In the genomic region with DNA sequence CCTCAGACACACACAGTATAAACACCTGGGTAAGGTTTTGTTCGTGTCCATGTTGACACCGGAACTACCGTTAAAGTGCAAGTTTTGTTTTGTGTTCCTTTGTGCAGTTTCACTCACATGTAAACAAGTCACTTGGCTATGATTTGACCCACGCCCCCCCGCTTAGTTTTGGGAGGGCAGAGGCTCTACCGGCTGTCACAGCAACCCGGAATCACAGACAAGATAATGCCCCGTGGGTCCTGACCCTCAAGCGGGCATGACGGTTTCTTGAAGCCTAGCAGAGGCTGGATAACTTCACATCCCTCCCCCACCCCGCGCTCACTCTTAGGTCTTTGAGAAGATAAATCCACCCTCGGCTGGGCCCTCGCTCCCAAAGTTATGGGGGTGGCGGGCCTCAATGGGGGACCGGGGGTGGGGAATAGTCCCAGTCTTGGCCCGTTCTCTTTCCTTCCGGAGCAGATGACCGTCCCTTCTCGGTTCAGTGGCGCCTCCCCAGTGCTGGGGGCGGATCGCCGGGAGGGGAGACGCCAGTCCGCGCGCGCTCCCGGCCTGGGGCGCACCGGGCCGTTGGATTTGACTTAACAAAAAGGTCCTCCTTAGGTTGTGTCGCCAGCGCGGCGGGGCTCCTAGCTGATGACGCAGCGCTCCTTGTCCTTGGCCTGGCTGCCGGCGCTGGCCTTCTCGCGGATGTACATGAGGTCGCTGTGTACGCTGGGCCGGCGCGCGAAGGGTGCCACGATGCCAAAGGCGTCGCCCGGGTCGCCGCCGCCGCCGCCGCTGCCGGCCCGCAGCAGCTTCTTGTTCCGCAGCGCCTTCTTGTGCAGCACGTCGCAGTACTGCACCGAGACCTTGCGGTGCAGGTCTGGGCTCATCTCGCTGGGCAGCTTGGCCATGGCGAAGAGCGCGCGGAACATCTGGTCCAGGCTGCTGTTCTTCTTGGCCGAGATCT, we compare ENCODE assay signal across 9 cellular contexts. TPM values are rescaled to one million over a fixed set of nuclear protein-coding genes. Genes with fewer than 3 reads are reported as not detected.
A peak's percentile ranks its signal among the peaks of the same experiment; 100 is the strongest.
DNase-seq lines count a peak whose midpoint lies in the region; ATAC-seq and TF ChIP-seq lines count a peak whose summit lies in the region.
"Had no signal": no experiment of that assay in that cellular context is flagged by ENCODE, and none has a peak within 500 bp of the region (broad histone marks: within the 10 kb centered on the region; RNA-seq: fewer than 3 reads in every experiment).

No MANE protein-coding gene starts in this region.

- in situ Hi-C loops in mammary epithelial cell (cut with MboI; ENCODE audit: low sequenced_read_pairs in 2 of 2), result loop anchor here in 1 of 2 donors (5.0 kb wide), 1 partner anchor 137 kb away; no protein-coding TSS in a partner anchor

- no peak overlapping the region for H3K4me2 ChIP-seq in mammary epithelial cell (ENCODE audit: insufficient read depth, low read depth, low read length)

- H4K20me1 ChIP-seq in mammary epithelial cell (ENCODE audit: insufficient read depth, low read length), result peaks cover 2% of the 10 kb centered on the region

- H3K27ac Mint-ChIP-seq in T-cell, result peak overlapping the region in 1 of 2 donors; percentile 16
- peak overlapping the region in 1 of 2 donors; percentile 64 for H3K27ac Mint-ChIP-seq in effector memory CD8-positive, alpha-beta T cell
- peak overlapping the region; percentile 33 for H3K27ac Mint-ChIP-seq in memory B cell

- WGBS in mammary epithelial cell (ENCODE audit: low coverage, missing lambda C conversion rate), result 69% methylated on average over 24 of the region's 73 CpGs

- H3K9me3 Mint-ChIP-seq in T-cell, result no peaks in the 10 kb centered on the region
- no peaks in the 10 kb centered on the region for H3K9me3 Mint-ChIP-seq in effector memory CD8-positive, alpha-beta T cell
- no peaks in the 10 kb centered on the region for H3K9me3 Mint-ChIP-seq in memory B cell

- H3K27me3 Mint-ChIP-seq in T-cell, result peaks cover 5% of the 10 kb centered on the region in 2 donors
- H3K27me3 Mint-ChIP-seq in effector memory CD8-positive, alpha-beta T cell, result peaks cover 6 to 9% of the 10 kb centered on the region in 2 donors
- H3K27me3 Mint-ChIP-seq in memory B cell, result peaks cover 4% of the 10 kb centered on the region

- CTCF ChIA-PET in T-cell (lab: Charles Lee) (interaction anchor here (0.6 to 0.7 kb wide), 2 partner anchors 124 to 1070 kb away, joined by 3 read pairs; no protein-coding TSS in a partner anchor), mammary epithelial cell (lab: Charles Lee; ENCODE audit: low non-redundant PET) (no interaction called here)

- BruUV-seq in mammary epithelial cell (replicated peaks; lab: Mats Ljungman, UMichigan), result no TSS peak

- peak overlapping the region; percentile 76 to 85 (median 80) for H3K4me3 Mint-ChIP-seq in T-cell
- H3K4me3 Mint-ChIP-seq in effector memory CD8-positive, alpha-beta T cell, result peak overlapping the region; percentile 78 to 82
- peak overlapping the region; percentile 93 for H3K4me3 Mint-ChIP-seq in memory B cell

- H3K4me1 Mint-ChIP-seq in T-cell, result peaks cover 6 to 16% (median 12%) of the 10 kb centered on the region in 3 donors
- H3K4me1 Mint-ChIP-seq in effector memory CD8-positive, alpha-beta T cell (ENCODE audit: low read depth in 2 of 2), result peaks cover 7 to 14% of the 10 kb centered on the region in 2 donors
- H3K4me1 Mint-ChIP-seq in memory B cell, result peaks cover 10% of the 10 kb centered on the region

- H3K9ac ChIP-seq in mammary epithelial cell (ENCODE audit: insufficient read depth, low read length), result no peak overlapping the region

- H3K36me3 Mint-ChIP-seq in T-cell (peaks cover 8% of the 10 kb centered on the region), memory B cell (peaks cover 3% of the 10 kb centered on the region)
- peaks cover 4% of the 10 kb centered on the region for H3K36me3 Mint-ChIP-seq in effector memory CD8-positive, alpha-beta T cell (ENCODE audit: insufficient read depth)

- TF ChIP-seq CTCF in thoracic aorta (IDR thresholded peaks at IDR 0.05) (no peak), mammary epithelial cell (conservative IDR thresholded peaks at IDR 0.05 in 1 of 2, IDR thresholded peaks at IDR 0.05 in 1 of 2; ENCODE audit: extremely low read depth in 1 of 2, insufficient read depth in 1 of 2, low read depth in 1 of 2, low read length in 2 of 2) (no peak)

- dilution Hi-C loops in mammary epithelial cell (cut with HindIII; ENCODE audit: low sequenced_read_pairs), result no loop called here

- H2AFZ ChIP-seq in mammary epithelial cell (ENCODE audit: low read depth, low read length), result no peak overlapping the region

- peaks cover 8 to 24% of the 10 kb centered on the region in 2 donors for H3K4me1 ChIP-seq in thoracic aorta (ENCODE audit: control insufficient read depth in 1 of 2, low read depth in 2 of 2)
- peaks cover 10% of the 10 kb centered on the region for H3K4me1 ChIP-seq in mammary epithelial cell (ENCODE audit: insufficient read depth, low read length)

- ATAC-seq in T-cell (replicated peaks in 1 of 4), result no peak
- ATAC-seq in effector memory CD8-positive, alpha-beta T cell (replicated peaks), result no peak
- ATAC-seq in memory B cell (ENCODE audit: low read depth), result no peak
- no peak for ATAC-seq in thoracic aorta (ENCODE audit: insufficient number of reproducible peaks, low FRiP score, low read depth)
- ATAC-seq in HG02642 (IDR thresholded peaks at IDR 0.05; ENCODE audit: poor library complexity, unreplicated experiment), result no peak

- no peaks in the 10 kb centered on the region for H3K27me3 ChIP-seq in thoracic aorta (replicated peaks; ENCODE audit: insufficient read depth)
- peaks cover 2% of the 10 kb centered on the region for H3K27me3 ChIP-seq in mammary epithelial cell (ENCODE audit: insufficient read depth, low read length)

- H3K4me3 ChIP-seq in thoracic aorta (peak overlapping the region; percentile 96), mammary epithelial cell (replicated peaks in 1 of 3; ENCODE audit: insufficient read depth in 1 of 3, low read depth in 2 of 3, low read length in 3 of 3) (peak overlapping the region in 1 of 3 experiments; percentile 0)

- DNase-seq in Daoy (ENCODE audit: low read depth) (peak; percentile 39), T-cell (peak in 5 of 34 experiments; percentile 13 to 21 (median 15)), memory B cell (ENCODE audit: low spot score in 2 of 2) (peak in 1 of 2 donors; percentile 28), thoracic aorta (ENCODE audit: low spot score) (no peak), activated gamma-delta T cell (lab: John Stamatoyannopoulos, UW) (no peak), mammary epithelial cell (no peak)
- DNase-seq in effector memory CD8-positive, alpha-beta T cell, result peak in 1 of 3 experiments; percentile 10

- POLR2A ChIA-PET in T-cell (lab: Charles Lee), result no interaction called here

- H3K36me3 ChIP-seq in thoracic aorta (peaks cover 5% of the 10 kb centered on the region), mammary epithelial cell (ENCODE audit: insufficient read depth, low read length) (no peaks in the 10 kb centered on the region)

- H3K27ac ChIP-seq in thoracic aorta (no peak overlapping the region), mammary epithelial cell (ENCODE audit: insufficient read depth, low read depth, low read length) (no peak overlapping the region)

- intact Hi-C loops in mammary epithelial cell (cut with micrococcal nuclease), result no loop called here

- no peaks in the 10 kb centered on the region for H3K79me2 ChIP-seq in mammary epithelial cell (ENCODE audit: insufficient read depth, low read length)

- H3K9me3 ChIP-seq in thoracic aorta (no peaks in the 10 kb centered on the region), mammary epithelial cell (replicated peaks; ENCODE audit: insufficient read depth, low read length) (no peaks in the 10 kb centered on the region)

RNA-seq across cellular contexts. Expression of a gene that starts 1.4 kb away (rescaled TPM):
- 0.46 TPM in 1 of 2 replicates, not detected in the other for total RNA-seq in Daoy (2014; rRNA removed; shearing (Covaris generic))
- total RNA-seq in T-cell (1 to 10 TPM in 4 of 5 donors, under 1 TPM in 1; 0.70 to 2.9 (median 2.0) TPM), thoracic aorta (10 to 100 TPM; 23.0 to 28.9 TPM), mammary epithelial cell (1 to 10 TPM in 1 of 2 donors, not detected in 1; 1.8 TPM)
- not detected for polyA plus RNA-seq in mammary epithelial cell
- polyA minus RNA-seq in mammary epithelial cell, result not detected
- total RNA-seq: LHCN-M2 had no signal

RNA-seq across cellular contexts. Expression of a gene that starts 18.0 kb away (rescaled TPM):
- total RNA-seq in Daoy (2014; rRNA removed; shearing (Covaris generic)), result 11.9 and 13.4 TPM in 2 replicates
- total RNA-seq in T-cell (10 to 100 TPM; 16.6 to 20.3 (median 19.1) TPM), thoracic aorta (10 to 100 TPM in 1 of 2 donors, 1 to 10 TPM in 1; 6.6 to 15.2 TPM), mammary epithelial cell (10 to 100 TPM; 13.9 to 18.8 TPM)
- polyA plus RNA-seq in mammary epithelial cell, result 13.6 TPM
- polyA minus RNA-seq in mammary epithelial cell, result 4.2 TPM

Comparison
In these comparisons a context has a peak if more than half of its experiments do, and no peak if none do; other contexts are left out.
1. RNA of a gene that starts 1.4 kb away (total RNA-seq): 23.0 to 28.9 TPM in thoracic aorta; 0.70 to 2.9 TPM in T-cell, 1.8 TPM in mammary epithelial cell and 0.46 TPM in Daoy; every median in the first group is over 4 times any median in the second.
2. Peak in every context shown above with its lines, with median percentiles within 50 percentile points of each other: H3K4me3 Mint-ChIP-seq.